Comparison of ENCODE assay signal across 8 cellular contexts in genomic region chr14:101947904-101948665, GRCh38. TPM values are rescaled to one million over a fixed set of nuclear protein-coding genes. Genes with fewer than 3 reads are reported as not detected.
DNase-seq lines count a peak whose midpoint lies in the region; ATAC-seq and TF ChIP-seq lines count a peak whose summit lies in the region.

No MANE protein-coding gene starts in this region.

- H3K27me3 ChIP-seq in BJ (ENCODE audit: control insufficient read depth, insufficient read depth, low read length), result 0 out of 2 replicates have a peak, but pooled peaks cover 3% of the 10 kb centered on the region
- no peaks in the 10 kb centered on the region for H3K27me3 ChIP-seq in kidney epithelial cell (ENCODE audit: control insufficient read depth, insufficient read depth, low read length)

- no peak for TF ChIP-seq CTCF in BJ (IDR thresholded peaks at IDR 0.05; ENCODE audit: insufficient read depth, low read depth, low read length)
- no peak for TF ChIP-seq CTCF in kidney epithelial cell (IDR thresholded peaks at IDR 0.05; ENCODE audit: insufficient read depth, low read length, poor library complexity, severe bottlenecking)

- peak overlapping the region; percentile 87 for H3K4me3 ChIP-seq in BJ (ENCODE audit: low read depth, low read length)
- peak overlapping the region; percentile 85 for H3K4me3 ChIP-seq in kidney epithelial cell (ENCODE audit: low read depth, low read length)

- POLR2A ChIA-PET in BJ (lab: Charles Lee), result interaction anchor here (0.6 to 1.0 kb wide), 3 partner anchors 9 to 188 kb away, joined by 3 to 11 read pairs (median 4); no protein-coding TSS in a partner anchor

- H3K36me3 ChIP-seq in BJ (ENCODE audit: control insufficient read depth, insufficient read depth, low read length) (no peaks in the 10 kb centered on the region), kidney epithelial cell (ENCODE audit: control insufficient read depth, insufficient read depth, low read length) (no peaks in the 10 kb centered on the region)

- peak; percentile 92 for ATAC-seq in HG03457 (IDR thresholded peaks at IDR 0.05; ENCODE audit: unreplicated experiment)

- H3K27ac ChIP-seq in cingulate gyrus (ENCODE audit: low read depth, low read length), result peak overlapping the region; percentile 100

- peak; percentile 99 for DNase-seq in BJ (ENCODE audit: low read depth)
- DNase-seq in GM19240 (ENCODE audit: insufficient read length, low spot score), result peak; percentile 98
- peak; percentile 100 for DNase-seq in NCI-H524 (lab: John Stamatoyannopoulos, UW)
- peak; percentile 99 to 100 for DNase-seq in activated CD4-positive, alpha-beta T cell treated with anti-CD3 and anti-CD28 coated beads for 4 hours
- peak; percentile 99 for DNase-seq in kidney epithelial cell (ENCODE audit: low read depth)
- DNase-seq in stimulated activated CD4-positive, alpha-beta T cell treated with anti-CD3 and anti-CD28 coated beads, Interleukin-15, amount 100 ng/mL, for 24 hours, result peak; percentile 100

- CTCF ChIA-PET in BJ (lab: Yijun Ruan, JAX), result interaction anchor here (0.9 to 1.3 kb wide), 6 partner anchors 12 to 241 kb away, joined by 3 to 7 read pairs (median 4); no protein-coding TSS in a partner anchor

RNA-seq across cellular contexts. Expression of gene DYNC1H1, which starts 16.3 kb away (rescaled TPM):
- 138 and 139 TPM in 2 replicates for polyA plus RNA-seq in BJ (2011; rRNA removed)
- polyA minus RNA-seq in BJ (2011; rRNA and poly(A)+ RNA removed), result 558 and 724 TPM in 2 replicates
- total RNA-seq in kidney epithelial cell, result 783 and 852 TPM in 2 replicates

Comparison
In these comparisons a context has a peak if more than half of its experiments do, and no peak if none do; other contexts are left out.
1. Peak in every context shown above with its lines: DNase-seq, ATAC-seq, H3K4me3 ChIP-seq and H3K27ac ChIP-seq.